In the genomic region with DNA sequence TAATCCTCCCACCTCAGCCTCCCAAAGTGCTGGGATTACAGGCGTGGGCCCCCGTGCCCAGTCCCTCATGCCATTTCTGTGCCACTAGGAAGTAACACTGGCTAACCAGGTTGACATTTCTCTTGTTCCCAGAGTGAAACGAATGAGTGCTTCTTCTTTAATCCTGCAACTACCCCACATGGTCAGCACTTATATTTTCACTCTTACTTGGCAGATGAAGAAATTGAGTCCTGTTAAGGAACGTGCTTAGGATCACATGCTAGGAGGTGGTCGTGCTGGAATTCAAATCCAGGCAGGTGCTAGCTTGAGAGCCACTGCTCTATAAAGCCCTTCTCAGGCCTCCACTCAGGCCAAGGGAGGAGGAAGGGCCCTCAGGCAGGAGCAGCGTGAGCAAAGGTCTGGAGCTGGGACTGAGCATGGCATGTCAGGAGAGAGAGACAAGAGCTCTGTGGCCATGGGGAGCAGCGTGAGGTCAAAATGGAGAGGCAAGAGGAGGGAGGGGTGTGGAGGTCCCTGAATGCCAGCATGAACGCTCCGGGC, we compare ENCODE assay signal across 14 cellular contexts. TPM values are rescaled to one million over a fixed set of nuclear protein-coding genes. Genes with fewer than 3 reads are reported as not detected.
DNase-seq lines count a peak whose midpoint lies in the region; ATAC-seq and TF ChIP-seq lines count a peak whose summit lies in the region.
"Had no signal": no experiment of that assay in that cellular context is flagged by ENCODE, and none has a peak within 500 bp of the region (broad histone marks: within the 10 kb centered on the region; RNA-seq: fewer than 3 reads in every experiment).

No MANE protein-coding gene starts in this region.

- peak overlapping the region; percentile 95 for H3K4me3 Mint-ChIP-seq in natural killer cell treated with Interleukin-12 subunit alpha and Interleukin-12 subunit beta and Interleukin-15 and Interleukin-18, amount 100 ng/mL, for 72 hours
- no peak overlapping the region for H3K4me3 Mint-ChIP-seq in natural killer cell

- peak overlapping the region; percentile 98 to 99 for H3K27ac Mint-ChIP-seq in natural killer cell treated with Interleukin-12 subunit alpha and Interleukin-12 subunit beta and Interleukin-15 and Interleukin-18, amount 100 ng/mL, for 72 hours
- no peak overlapping the region for H3K27ac Mint-ChIP-seq in natural killer cell

- H4K20me1 ChIP-seq in OCI-LY7 (ENCODE audit: insufficient read depth, low read length), result no peaks in the 10 kb centered on the region

- POLR2A ChIA-PET in OCI-LY7 (lab: Charles Lee), result interaction anchor here (0.6 to 2.1 kb wide), 3 partner anchors 14 to 60 kb away, joined by 3 to 6 read pairs (median 3); no protein-coding TSS in a partner anchor

- no peaks in the 10 kb centered on the region for H3K79me2 ChIP-seq in OCI-LY7 (ENCODE audit: insufficient read depth, low read depth, low read length)

- no peaks in the 10 kb centered on the region for H3K27me3 ChIP-seq in iPS-20b (ENCODE audit: insufficient read depth, low read length)

- peaks cover 8 to 12% of the 10 kb centered on the region in 2 donors for H3K27me3 Mint-ChIP-seq in natural killer cell treated with Interleukin-12 subunit alpha and Interleukin-12 subunit beta and Interleukin-15 and Interleukin-18, amount 100 ng/mL, for 72 hours
- peaks cover 42 to 48% of the 10 kb centered on the region in 2 donors for H3K27me3 Mint-ChIP-seq in natural killer cell (ENCODE audit: low read depth in 2 of 2)

- no peak for TF ChIP-seq CTCF in natural killer cell (IDR thresholded peaks at IDR 0.05)
- no peak for TF ChIP-seq CTCF in OCI-LY7 (conservative IDR thresholded peaks at IDR 0.05; ENCODE audit: low read length)

- H3K9me3 ChIP-seq in OCI-LY7 (ENCODE audit: low read length), result peaks cover 7% of the 10 kb centered on the region
- no peaks in the 10 kb centered on the region for H3K9me3 ChIP-seq in iPS-20b (ENCODE audit: insufficient read depth, low read depth, low read length)
- H3K9me3 ChIP-seq: lower lobe of right lung had no signal

- no TSS peak for BruUV-seq in OCI-LY7 (replicated peaks; lab: Mats Ljungman, UMichigan)

- CTCF ChIA-PET in OCI-LY7 (lab: Charles Lee; ENCODE audit: unreplicated experiment), result no interaction called here

- H3K4me3 ChIP-seq in OCI-LY7 (ENCODE audit: low read depth, low read length, poor library complexity, severe bottlenecking) (no peak overlapping the region), iPS-20b (ENCODE audit: low read length) (no peak overlapping the region)
- H3K4me3 ChIP-seq: lower lobe of right lung had no signal

- H3K9me3 Mint-ChIP-seq in natural killer cell treated with Interleukin-12 subunit alpha and Interleukin-12 subunit beta and Interleukin-15 and Interleukin-18, amount 100 ng/mL, for 72 hours, result no peaks in the 10 kb centered on the region
- no peaks in the 10 kb centered on the region for H3K9me3 Mint-ChIP-seq in natural killer cell

- DNase-seq in natural killer cell treated with Interleukin-12 subunit alpha and Interleukin-12 subunit beta and Interleukin-15 and Interleukin-18, amount 100 ng/mL, for 72 hours (ENCODE audit: low spot score), result no peak
- DNase-seq in natural killer cell (no peak), OCI-LY7 (ENCODE audit: low spot score) (no peak), UCSD-AML1 (lab: John Stamatoyannopoulos, UW; ENCODE audit: unreplicated experiment) (no peak), AML-193 (lab: John Stamatoyannopoulos, UW) (no peak), Right ventricle myocardium inferior (ENCODE audit: missing footprints) (no peak)
- DNase-seq: DMS53, foreskin fibroblast, lower lobe of right lung, NCI-H774, T-helper 9 cell had no signal

- no peak overlapping the region for H3K4me2 ChIP-seq in OCI-LY7 (ENCODE audit: low read length)

- H3K36me3 Mint-ChIP-seq in natural killer cell treated with Interleukin-12 subunit alpha and Interleukin-12 subunit beta and Interleukin-15 and Interleukin-18, amount 100 ng/mL, for 72 hours, result peaks cover 10% of the 10 kb centered on the region
- no peaks in the 10 kb centered on the region for H3K36me3 Mint-ChIP-seq in natural killer cell

- no peak overlapping the region for H2AFZ ChIP-seq in OCI-LY7 (ENCODE audit: low read length)

- H3K36me3 ChIP-seq in OCI-LY7 (ENCODE audit: insufficient read depth, low read length) (peaks cover 4% of the 10 kb centered on the region; the same call in 1 of the 2 replicates), iPS-20b (ENCODE audit: insufficient read depth, low read depth, low read length) (no peaks in the 10 kb centered on the region)
- H3K36me3 ChIP-seq: lower lobe of right lung had no signal

- no peaks in the 10 kb centered on the region for H3K9me2 ChIP-seq in OCI-LY7 (ENCODE audit: insufficient read depth, low read length)

- H3K4me1 ChIP-seq in OCI-LY7 (ENCODE audit: insufficient read depth, low read length, poor library complexity, severe bottlenecking) (peaks cover 75% of the 10 kb centered on the region), iPS-20b (ENCODE audit: insufficient read depth, low read length) (peaks cover 23% of the 10 kb centered on the region; the same call in 1 of the 2 replicates)

- peaks cover 54 to 62% of the 10 kb centered on the region in 2 donors for H3K4me1 Mint-ChIP-seq in natural killer cell treated with Interleukin-12 subunit alpha and Interleukin-12 subunit beta and Interleukin-15 and Interleukin-18, amount 100 ng/mL, for 72 hours (ENCODE audit: low read depth in 2 of 2)
- peaks cover 23 to 29% of the 10 kb centered on the region in 2 donors for H3K4me1 Mint-ChIP-seq in natural killer cell

- intact Hi-C loops in natural killer cell (cut with micrococcal nuclease), result no loop called here
- intact Hi-C loops in OCI-LY7 (cut with micrococcal nuclease; ENCODE audit: unreplicated experiment), result no loop called here
- intact Hi-C loops in Right ventricle myocardium inferior (cut with DNase I), result no loop called here

- ATAC-seq in natural killer cell treated with Interleukin-12 subunit alpha and Interleukin-12 subunit beta and Interleukin-15 and Interleukin-18, amount 100 ng/mL, for 72 hours, result no peak
- ATAC-seq in natural killer cell (no peak), HG03378 (IDR thresholded peaks at IDR 0.05; ENCODE audit: unreplicated experiment) (no peak), Right ventricle myocardium inferior (no peak)

- H3K27ac ChIP-seq in OCI-LY7 (ENCODE audit: low read depth, low read length, poor library complexity, severe bottlenecking), result peak overlapping the region; percentile 93
- H3K27ac ChIP-seq in iPS-20b (ENCODE audit: low read length), result no peak overlapping the region
- H3K27ac ChIP-seq: lower lobe of right lung had no signal

- peak overlapping the region; percentile 6; the same call in 1 of the 2 replicates for H3K9ac ChIP-seq in iPS-20b (ENCODE audit: low read depth, low read length)

RNA-seq across cellular contexts. Expression of a gene that starts 18.5 kb away (rescaled TPM):
- total RNA-seq in natural killer cell treated with Interleukin-12 subunit alpha and Interleukin-12 subunit beta and Interleukin-15 and Interleukin-18, amount 100 ng/mL, for 72 hours, result 10 to 100 TPM; 11.6 to 15.2 TPM
- total RNA-seq in natural killer cell (1 to 10 TPM in 1 of 3 donors, under 1 TPM in 2; 0.83 to 1.1 (median 0.93) TPM), OCI-LY7 (2022) (126 and 157 TPM in 2 replicates), Right ventricle myocardium inferior (0.76 TPM)
- total RNA-seq in OCI-LY7 (2014; rRNA removed; shearing (Covaris generic)), result 60.4 and 84.5 TPM in 2 replicates

RNA-seq across cellular contexts. Expression of a gene that starts 45.7 kb away (rescaled TPM):
- not detected for total RNA-seq in natural killer cell treated with Interleukin-12 subunit alpha and Interleukin-12 subunit beta and Interleukin-15 and Interleukin-18, amount 100 ng/mL, for 72 hours
- not detected for total RNA-seq in natural killer cell
- not detected in 2 replicates for total RNA-seq in OCI-LY7 (2014; rRNA removed; shearing (Covaris generic))
- total RNA-seq in OCI-LY7 (2022), result not detected in 2 replicates
- not detected for total RNA-seq in Right ventricle myocardium inferior
- total RNA-seq: HT1080, lower lobe of right lung had no signal

RNA-seq across cellular contexts. Expression of a gene that starts 50.5 kb away (rescaled TPM):
- not detected for total RNA-seq in natural killer cell treated with Interleukin-12 subunit alpha and Interleukin-12 subunit beta and Interleukin-15 and Interleukin-18, amount 100 ng/mL, for 72 hours
- total RNA-seq in natural killer cell (not detected), OCI-LY7 (2022) (not detected in 2 replicates), Right ventricle myocardium inferior (not detected)
- total RNA-seq in OCI-LY7 (2014; rRNA removed; shearing (Covaris generic)), result not detected in 2 replicates
- total RNA-seq: HT1080, lower lobe of right lung had no signal

RNA-seq across cellular contexts. Expression of a gene that starts 53.4 kb away (rescaled TPM):
- not detected for total RNA-seq in natural killer cell treated with Interleukin-12 subunit alpha and Interleukin-12 subunit beta and Interleukin-15 and Interleukin-18, amount 100 ng/mL, for 72 hours
- not detected for total RNA-seq in natural killer cell
- total RNA-seq in OCI-LY7 (2014; rRNA removed; shearing (Covaris generic)), result not detected in 2 replicates
- total RNA-seq in OCI-LY7 (2022), result not detected in 2 replicates
- total RNA-seq in Right ventricle myocardium inferior, result not detected
- total RNA-seq: HT1080, lower lobe of right lung had no signal

RNA-seq across cellular contexts. Expression of a gene that starts 57.7 kb away (rescaled TPM):
- not detected for total RNA-seq in natural killer cell treated with Interleukin-12 subunit alpha and Interleukin-12 subunit beta and Interleukin-15 and Interleukin-18, amount 100 ng/mL, for 72 hours
- not detected for total RNA-seq in natural killer cell
- total RNA-seq in OCI-LY7 (2014; rRNA removed; shearing (Covaris generic)), result not detected in 2 replicates
- not detected in 2 replicates for total RNA-seq in OCI-LY7 (2022)
- total RNA-seq in Right ventricle myocardium inferior, result not detected
- total RNA-seq: HT1080, lower lobe of right lung had no signal

Comparison
In these comparisons a context has a peak if more than half of its experiments do, and no peak if none do; other contexts are left out.
1. H3K27ac Mint-ChIP-seq: peak in natural killer cell treated with Interleukin-12 subunit alpha and Interleukin-12 subunit beta and Interleukin-15 and Interleukin-18, amount 100 ng/mL, for 72 hours (2 of 2); none in natural killer cell (0 of 2).